25 cellular contexts compared by ENCODE assay signal in the genomic region with DNA sequence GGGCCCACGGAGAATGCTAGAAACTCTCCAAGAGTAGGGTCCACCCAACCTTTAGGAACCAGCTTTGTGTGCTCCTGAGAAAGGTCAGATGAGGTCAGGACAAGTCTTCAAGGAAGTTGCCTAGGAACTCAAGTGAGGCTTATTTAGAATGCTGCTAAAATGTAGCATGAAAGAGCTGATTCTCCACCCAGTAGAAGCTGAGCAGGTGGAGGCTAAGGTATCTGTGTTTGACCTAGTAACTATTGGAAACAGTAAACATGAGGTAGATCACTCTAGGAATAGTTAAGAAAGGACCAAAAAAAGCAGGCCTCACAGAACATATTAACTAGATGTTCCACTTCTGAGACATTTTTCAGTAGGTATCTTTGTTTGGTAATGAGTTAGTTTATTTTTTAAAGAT.
"Had no signal": no experiment of that assay in that cellular context is flagged by ENCODE, and none has a peak within 500 bp of the region (broad histone marks: within the 10 kb centered on the region; RNA-seq: fewer than 3 reads in every experiment).

No MANE protein-coding gene starts in this region.

- H3K4me1 ChIP-seq: breast epithelium, colonic mucosa, esophagus muscularis mucosa, parathyroid adenoma, thyroid gland had no signal

- H3K4me3 Mint-ChIP-seq: activated CD4-positive, alpha-beta T cell treated with anti-CD3 and anti-CD28 coated beads, Interleukin-2, amount 10 ng/mL, durations not matched to agents 7 days and 5 days; activated CD8-positive, alpha-beta T cell treated with anti-CD3 and anti-CD28 coated beads, Interleukin-2, amount 10 ng/mL, durations not matched to agents 7 days and 5 days; activated naive CD8-positive, alpha-beta T cell; activated T-helper 17 cell treated with anti-CD3 and anti-CD28 coated beads, Interleukin-2, amount 50 U/mL, for 72 hours; immature natural killer cell; natural killer cell treated with Interleukin-12 subunit alpha and Interleukin-12 subunit beta and Interleukin-15 and Interleukin-18, amount 100 ng/mL, for 72 hours; stimulated activated naive CD8-positive, alpha-beta T cell treated with anti-CD3 and anti-CD28 coated beads, Interleukin-15, Interleukin-2, amounts not matched to agents 100 ng/mL and 50 ng/mL, for 24 hours had no signal

- H3K27ac ChIP-seq: adrenal gland, breast epithelium, colonic mucosa, dorsolateral prefrontal cortex, esophagus muscularis mucosa, hepatocyte, parathyroid adenoma, thyroid gland, VCaP had no signal

- H3K9me3 Mint-ChIP-seq: activated CD4-positive, alpha-beta T cell treated with anti-CD3 and anti-CD28 coated beads, Interleukin-2, amount 10 ng/mL, durations not matched to agents 7 days and 5 days; activated T-helper 17 cell treated with anti-CD3 and anti-CD28 coated beads, Interleukin-2, amount 50 U/mL, for 72 hours; immature natural killer cell; natural killer cell treated with Interleukin-12 subunit alpha and Interleukin-12 subunit beta and Interleukin-15 and Interleukin-18, amount 100 ng/mL, for 72 hours; stimulated activated naive CD8-positive, alpha-beta T cell treated with anti-CD3 and anti-CD28 coated beads, Interleukin-15, Interleukin-2, amounts not matched to agents 100 ng/mL and 50 ng/mL, for 24 hours had no signal

- DNase-seq: activated CD4-positive, alpha-beta T cell treated with anti-CD3 and anti-CD28 coated beads, Interleukin-2, amount 10 ng/mL, durations not matched to agents 7 days and 5 days; activated CD8-positive, alpha-beta T cell treated with anti-CD3 and anti-CD28 coated beads, Interleukin-2, amount 10 ng/mL, durations not matched to agents 7 days and 5 days; activated T-cell treated with anti-CD3 and anti-CD28 coated beads, Interleukin-2, amount 50 U/mL, for 1 hour; adrenal gland; colonic mucosa; dorsolateral prefrontal cortex; glutamatergic neuron; immature natural killer cell; kidney glomerular epithelial cell; left ventricle myocardium superior; mammary epithelial cell; midbrain; right cardiac atrium; substantia nigra; thyroid gland had no signal

- H3K4me3 ChIP-seq: adrenal gland, breast epithelium, colonic mucosa, dorsolateral prefrontal cortex, esophagus muscularis mucosa, hepatocyte, thyroid gland had no signal

- H3K27me3 ChIP-seq: adrenal gland, breast epithelium, colonic mucosa, dorsolateral prefrontal cortex, esophagus muscularis mucosa, hepatocyte, thyroid gland had no signal

- ATAC-seq: activated CD4-positive, CD25-positive, alpha-beta regulatory T cell treated with anti-CD3 and anti-CD28 coated beads, Interleukin-2, amount 50 U/mL, for 24 hours; activated CD8-positive, alpha-beta T cell treated with anti-CD3 and anti-CD28 coated beads, Interleukin-2, amount 10 ng/mL, durations not matched to agents 7 days and 5 days; activated T-helper 17 cell treated with anti-CD3 and anti-CD28 coated beads, Interleukin-2, amount 50 U/mL, for 72 hours; left ventricle myocardium superior; natural killer cell treated with Interleukin-12 subunit alpha and Interleukin-12 subunit beta and Interleukin-15 and Interleukin-18, amount 100 ng/mL, for 72 hours; right cardiac atrium had no signal

- H3K27ac Mint-ChIP-seq: activated CD8-positive, alpha-beta T cell treated with anti-CD3 and anti-CD28 coated beads, Interleukin-2, amount 10 ng/mL, durations not matched to agents 7 days and 5 days; activated naive CD8-positive, alpha-beta T cell; activated T-helper 17 cell treated with anti-CD3 and anti-CD28 coated beads, Interleukin-2, amount 50 U/mL, for 72 hours; immature natural killer cell; natural killer cell treated with Interleukin-12 subunit alpha and Interleukin-12 subunit beta and Interleukin-15 and Interleukin-18, amount 100 ng/mL, for 72 hours; stimulated activated naive CD8-positive, alpha-beta T cell treated with anti-CD3 and anti-CD28 coated beads, Interleukin-15, Interleukin-2, amounts not matched to agents 100 ng/mL and 50 ng/mL, for 24 hours had no signal

- H3K4me1 Mint-ChIP-seq: immature natural killer cell had no signal

- H3K27me3 Mint-ChIP-seq: activated CD4-positive, alpha-beta T cell treated with anti-CD3 and anti-CD28 coated beads, Interleukin-2, amount 10 ng/mL, durations not matched to agents 7 days and 5 days; activated naive CD8-positive, alpha-beta T cell; activated T-helper 17 cell treated with anti-CD3 and anti-CD28 coated beads, Interleukin-2, amount 50 U/mL, for 72 hours; natural killer cell treated with Interleukin-12 subunit alpha and Interleukin-12 subunit beta and Interleukin-15 and Interleukin-18, amount 100 ng/mL, for 72 hours; stimulated activated naive CD8-positive, alpha-beta T cell treated with anti-CD3 and anti-CD28 coated beads, Interleukin-15, Interleukin-2, amounts not matched to agents 100 ng/mL and 50 ng/mL, for 24 hours had no signal

- H3K9me3 ChIP-seq: adrenal gland, breast epithelium, colonic mucosa, esophagus muscularis mucosa, thyroid gland had no signal
